In genomic region chr1:35557611-35558373, GRCh38 we compare ENCODE assay signal across 8 cellular contexts. TPM values are rescaled to one million over a fixed set of nuclear protein-coding genes. Genes with fewer than 3 reads are reported as not detected.
DNase-seq lines count a peak whose midpoint lies in the region; ATAC-seq and TF ChIP-seq lines count a peak whose summit lies in the region.

TSS of gene NCDN (plus strand) at chr1:35557799. CDS start at chr1:35558191, 392 bp downstream.

- H3K4me3 Mint-ChIP-seq in effector memory CD8-positive, alpha-beta T cell, result peak within 1 kb of the TSS; percentile 99
- peak within 1 kb of the TSS; percentile 97 for H3K4me3 Mint-ChIP-seq in memory B cell

- H3K36me3 Mint-ChIP-seq in effector memory CD8-positive, alpha-beta T cell (ENCODE audit: insufficient read depth), result peaks cover 29% of the 10 kb centered on the region
- H3K36me3 Mint-ChIP-seq in memory B cell, result peaks cover 8% of the 10 kb centered on the region

- no peaks in the 10 kb centered on the region for H3K27me3 Mint-ChIP-seq in effector memory CD8-positive, alpha-beta T cell
- H3K27me3 Mint-ChIP-seq in memory B cell, result no peaks in the 10 kb centered on the region

- peaks cover 46 to 52% of the 10 kb centered on the region in 2 donors for H3K4me1 Mint-ChIP-seq in effector memory CD8-positive, alpha-beta T cell (ENCODE audit: low read depth in 2 of 2)
- H3K4me1 Mint-ChIP-seq in memory B cell, result peaks cover 43% of the 10 kb centered on the region

- peak; percentile 90 for ATAC-seq in effector memory CD8-positive, alpha-beta T cell (replicated peaks)
- peak; percentile 93 for ATAC-seq in memory B cell (ENCODE audit: low read depth)

- H3K27ac Mint-ChIP-seq in effector memory CD8-positive, alpha-beta T cell, result peak within 1 kb of the TSS; percentile 97 to 99
- peak within 1 kb of the TSS; percentile 96 for H3K27ac Mint-ChIP-seq in memory B cell

- no peak for TF ChIP-seq CTCF in GM20000 (IDR thresholded peaks at IDR 0.05; ENCODE audit: extremely low read depth, missing control alignments)

- no peaks in the 10 kb centered on the region for H3K9me3 Mint-ChIP-seq in effector memory CD8-positive, alpha-beta T cell
- no peaks in the 10 kb centered on the region for H3K9me3 Mint-ChIP-seq in memory B cell

- peak; percentile 95 for DNase-seq in CMK (ENCODE audit: low read depth)
- DNase-seq in GM20000 (ENCODE audit: low spot score), result peak; percentile 97
- peak; percentile 96 for DNase-seq in HT1080 (ENCODE audit: low read depth)
- peak; percentile 93 for DNase-seq in NOMO-1 treated with DMSO at 0.1 percent for 48 hours (lab: John Stamatoyannopoulos, UW; ENCODE audit: unreplicated experiment)
- DNase-seq in activated CD8-positive, alpha-beta memory T cell treated with anti-CD3 and anti-CD28 coated beads for 4 hours (ENCODE audit: low read depth in 2 of 2), result peak; percentile 95
- peak; percentile 90 to 95 (median 94) for DNase-seq in effector memory CD8-positive, alpha-beta T cell
- peak; percentile 93 for DNase-seq in memory B cell (ENCODE audit: low spot score in 2 of 2)
- peak; percentile 94 for DNase-seq in stimulated activated CD8-positive, alpha-beta memory T cell treated with anti-CD3 and anti-CD28 coated beads, Interleukin-12 subunit alpha, Interleukin-12 subunit beta, amount 100 ng/mL, for 24 hours (ENCODE audit: extremely low read depth)

RNA-seq across cellular contexts. Expression of gene NCDN, which starts in this region (rescaled TPM):
- 49.9 and 57.6 TPM in 2 replicates for total RNA-seq in HT1080 (2014; rRNA removed; shearing (Covaris generic))
- polyA plus RNA-seq in HT1080 (2015; cell fraction: cytosol; rRNA removed), result 40.2 and 46.8 TPM in 2 replicates
- 79.5 and 89.7 TPM in 2 replicates for polyA plus RNA-seq in HT1080 (2015; cell fraction: nucleus; rRNA removed)

Comparison
In these comparisons a context has a peak if more than half of its experiments do, and no peak if none do; other contexts are left out.
1. Peak in every context shown above with its lines: DNase-seq and ATAC-seq.